In genomic region chr1:40450491-40451237, GRCh38 we compare ENCODE assay signal across 8 cellular contexts. TPM values are rescaled to one million over a fixed set of nuclear protein-coding genes. Genes with fewer than 3 reads are reported as not detected.
A peak's percentile ranks its signal among the peaks of the same experiment; 100 is the strongest.
DNase-seq lines count a peak whose midpoint lies in the region; ATAC-seq and FAIRE-seq lines count a peak whose summit lies in the region.

No MANE protein-coding gene starts in this region.

- H3K27me3 Mint-ChIP-seq in T-cell, result no peaks in the 10 kb centered on the region

- H3K36me3 ChIP-seq in iPS DF 6.9 (ENCODE audit: control insufficient read depth, insufficient read depth, low read length), result no peaks in the 10 kb centered on the region

- peaks cover 14 to 48% (median 34%) of the 10 kb centered on the region in 3 donors for H3K9me3 Mint-ChIP-seq in T-cell

- FAIRE-seq in GM19239 (lab: Jason Lieb, UNC), result peak; percentile 83

- ATAC-seq in HG03520 (IDR thresholded peaks at IDR 0.05; ENCODE audit: unreplicated experiment) (peak; percentile 44), T-cell (replicated peaks in 1 of 4) (peak; percentile 65 to 76 (median 74))

- H3K4me3 ChIP-seq in iPS DF 6.9 (ENCODE audit: low read length) (peak overlapping the region; percentile 86; the same call in 1 of the 2 replicates), skeletal muscle cell (ENCODE audit: low read depth, low read length) (peak overlapping the region; percentile 78)

- H3K36me3 Mint-ChIP-seq in T-cell, result peaks cover 41% of the 10 kb centered on the region

- DNase-seq in AG20443 (ENCODE audit: low spot score), result peak; percentile 25
- DNase-seq in GM19239 (ENCODE audit: insufficient read length, low spot score), result no peak
- peak; percentile 19 to 83 (median 46) for DNase-seq in T-cell
- DNase-seq in amniotic epithelial cell (ENCODE audit: low read depth), result peak; percentile 65
- DNase-seq in iPS DF 6.9 (ENCODE audit: low read depth, low spot score), result no peak
- DNase-seq in skeletal muscle cell (ENCODE audit: low read depth), result peak; percentile 60
- no peak for DNase-seq in amniotic stem cell (lab: John Stamatoyannopoulos, UW)

- CTCF ChIA-PET in T-cell (lab: Charles Lee), result interaction anchor here in 1 of 2 donors (0.7 to 2.0 kb wide), 3 partner anchors 12 to 82 kb away, joined by 3 to 8 read pairs (median 5); partner anchors contain the start of gene EXO5

- H3K27me3 ChIP-seq in iPS DF 6.9 (ENCODE audit: control insufficient read depth, insufficient read depth, low read length), result no peaks in the 10 kb centered on the region

- H3K27ac ChIP-seq in iPS DF 6.9 (ENCODE audit: low read length), result no peak overlapping the region

- peak overlapping the region; percentile 84 to 94 (median 87) for H3K4me3 Mint-ChIP-seq in T-cell

- WGBS in iPS DF 6.9 (ENCODE audit: insufficient coverage, insufficient read length), result no CpG with 5 or more reads among the region's 22 CpGs

- H3K9me3 ChIP-seq in iPS DF 6.9 (ENCODE audit: control insufficient read depth, insufficient read depth, low read length), result no peaks in the 10 kb centered on the region

- H3K4me1 Mint-ChIP-seq in T-cell, result peaks cover 21 to 25% (median 24%) of the 10 kb centered on the region in 3 donors

- POLR2A ChIA-PET in T-cell (lab: Charles Lee), result interaction anchor here (0.5 to 0.7 kb wide), 7 partner anchors 25 to 297 kb away, joined by 3 to 15 read pairs (median 3); no protein-coding TSS in a partner anchor

- peak overlapping the region; percentile 86 to 87 for H3K27ac Mint-ChIP-seq in T-cell

- H3K4me1 ChIP-seq in iPS DF 6.9 (ENCODE audit: control insufficient read depth, insufficient read depth, low read length), result no peaks in the 10 kb centered on the region

RNA-seq across cellular contexts. Expression of gene ZFP69B, which starts 0.4 kb away (rescaled TPM):
- total RNA-seq in T-cell, result 10 to 100 TPM in 2 of 5 donors, 1 to 10 TPM in 3; 3.1 to 12.5 (median 7.5) TPM

RNA-seq across cellular contexts. Expression of gene ZFP69, which starts 26.4 kb away (rescaled TPM):
- total RNA-seq in T-cell, result 1 to 10 TPM; 3.9 to 4.5 (median 4.1) TPM

RNA-seq across cellular contexts. Expression of gene EXO5, which starts 57.9 kb away (rescaled TPM):
- 10 to 100 TPM in 4 of 5 donors, 1 to 10 TPM in 1; 6.9 to 12.1 (median 10.6) TPM for total RNA-seq in T-cell

Comparison
In these comparisons a context has a peak if more than half of its experiments do, and no peak if none do; other contexts are left out.
1. DNase-seq: peak in AG20443 (single experiment), T-cell (34 of 34), amniotic epithelial cell (single experiment) and skeletal muscle cell (single experiment); none in GM19239 (single experiment), iPS DF 6.9 (single experiment) and amniotic stem cell (single experiment).